14 cellular contexts compared by ENCODE assay signal in the genomic region with DNA sequence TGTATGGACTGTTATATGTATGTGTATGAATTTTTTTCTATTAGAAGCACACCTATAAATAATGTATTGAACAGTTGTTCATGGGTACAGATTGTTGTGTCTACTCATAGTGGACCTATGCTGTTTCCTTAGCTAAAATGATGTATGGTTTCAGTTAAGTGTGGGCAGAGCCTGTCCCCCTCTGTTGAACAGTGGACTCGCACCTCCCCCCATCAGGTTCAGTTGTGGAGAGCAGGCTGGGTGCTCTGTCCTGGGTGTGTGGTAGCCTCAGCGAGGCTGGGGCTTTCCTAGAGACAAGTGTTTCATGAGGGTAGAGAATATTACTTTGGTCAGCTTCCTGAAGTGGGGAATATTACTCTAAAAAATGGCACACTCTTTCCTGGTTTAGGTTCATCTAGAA. TPM values are rescaled to one million over a fixed set of nuclear protein-coding genes. Genes with fewer than 3 reads are reported as not detected.
"Had no signal": no experiment of that assay in that cellular context is flagged by ENCODE, and none has a peak within 500 bp of the region (broad histone marks: within the 10 kb centered on the region; RNA-seq: fewer than 3 reads in every experiment).

No MANE protein-coding gene starts in this region.

- H3K9me3 ChIP-seq: breast epithelium, tibial artery, vagina had no signal

- ATAC-seq: left lobe of liver had no signal

- DNase-seq: activated CD4-positive, CD25-positive, alpha-beta regulatory T cell treated with anti-CD3 and anti-CD28 coated beads, Interleukin-2, amount 50 U/mL, for 72 hours; activated naive CD4-positive, alpha-beta T cell treated with Interleukin-2 at 50 U/mL for 16 hours; aorta; islet precursor cell; naive B cell; retina; stimulated activated CD4-positive, alpha-beta T cell treated with anti-CD3 and anti-CD28 coated beads, Interleukin-2, amount 100 ng/mL, for 48 hours; stimulated activated naive CD4-positive, alpha-beta T cell; tibial artery had no signal

- H3K27ac Mint-ChIP-seq: T-helper 2 cell treated with Interferon-gamma antibody and Interleukin-4, amounts not matched to agents 5 μg/mL and 100 μg/mL, for 36 hours had no signal

- H3K4me3 ChIP-seq: breast epithelium, tibial artery, vagina had no signal

- H3K27me3 Mint-ChIP-seq: naive B cell had no signal

- H3K27ac ChIP-seq: breast epithelium, tibial artery, vagina had no signal

- H3K9me3 Mint-ChIP-seq: naive B cell; T-helper 2 cell treated with Interferon-gamma antibody and Interleukin-4, amounts not matched to agents 5 μg/mL and 100 μg/mL, for 36 hours had no signal

- H3K27me3 ChIP-seq: breast epithelium, tibial artery, vagina had no signal

- H3K4me1 ChIP-seq: breast epithelium had no signal

- H3K4me3 Mint-ChIP-seq: naive B cell; T-helper 2 cell treated with Interferon-gamma antibody and Interleukin-4, amounts not matched to agents 5 μg/mL and 100 μg/mL, for 36 hours had no signal

RNA-seq across cellular contexts. Expression of gene LRRTM2, which starts 47.4 kb away (rescaled TPM):
- total RNA-seq: activated CD8-positive, alpha-beta memory T cell treated with anti-CD3 and anti-CD28 coated beads for 36 hours; left lobe of liver had no signal
